In the genomic region with DNA sequence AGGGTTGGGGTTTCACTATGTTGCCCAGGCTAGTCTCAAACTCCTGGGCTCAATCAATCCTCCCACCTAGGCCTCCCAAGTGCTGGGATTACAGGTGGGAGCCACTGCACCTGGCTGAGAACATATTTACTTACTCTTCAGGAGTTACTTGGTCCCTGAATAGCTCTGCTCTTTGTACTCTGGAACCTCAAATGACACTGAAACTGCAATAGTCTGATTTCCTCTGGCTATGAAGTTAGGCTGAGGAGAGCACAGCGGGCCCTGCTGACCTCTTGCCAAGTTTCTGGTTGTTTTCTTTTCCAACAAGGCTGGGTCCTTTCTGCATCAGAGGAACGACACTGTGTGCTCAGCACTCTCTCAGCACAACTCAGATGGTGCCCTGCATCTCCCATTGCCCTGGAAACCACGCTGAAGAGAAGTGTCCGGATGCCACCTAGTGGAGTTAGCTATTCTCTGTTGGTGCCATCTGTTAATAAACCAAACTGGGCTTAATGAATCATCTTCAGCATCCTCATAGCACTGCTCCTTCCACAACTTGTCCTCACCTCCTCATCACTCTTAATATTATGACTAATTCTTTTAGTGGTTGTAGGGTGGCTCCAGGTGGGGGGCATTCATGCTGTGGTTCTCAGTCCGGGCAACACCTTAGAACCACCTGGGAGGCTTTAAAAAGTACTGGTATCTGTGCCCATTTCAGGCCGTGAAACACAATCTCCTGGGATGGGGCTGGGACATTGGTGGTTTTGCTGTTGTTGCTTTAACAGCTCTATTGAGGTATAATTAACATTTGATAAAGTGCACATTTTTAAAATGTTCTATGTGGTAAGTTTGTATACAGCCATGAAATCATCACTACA, we compare ENCODE assay signal across 8 cellular contexts. TPM values are rescaled to one million over a fixed set of nuclear protein-coding genes. Genes with fewer than 3 reads are reported as not detected.
DNase-seq lines count a peak whose midpoint lies in the region; ATAC-seq and TF ChIP-seq lines count a peak whose summit lies in the region.

No MANE protein-coding gene starts in this region.

- peak overlapping the region in 4 of 10 donors; percentile 4 to 73 (median 12) for H3K27ac Mint-ChIP-seq in naive thymus-derived CD8-positive, alpha-beta T cell

- peak overlapping the region in 2 of 3 donors; percentile 41 to 42 for H3K27ac ChIP-seq in thyroid gland

- ATAC-seq in GM21360 (IDR thresholded peaks at IDR 0.05; ENCODE audit: unreplicated experiment): peak; percentile 81
- ATAC-seq in esophagus mucosa: peak; percentile 89
- peak; percentile 92 for ATAC-seq in naive thymus-derived CD8-positive, alpha-beta T cell

- POLR2A ChIA-PET in naive thymus-derived CD8-positive, alpha-beta T cell (lab: Charles Lee): no interaction called here

- peaks cover 0 to 6% (median 5%) of the 10 kb centered on the region in 3 donors for H3K36me3 Mint-ChIP-seq in naive thymus-derived CD8-positive, alpha-beta T cell

- no peak for TF ChIP-seq POLR2A in thyroid gland (IDR thresholded peaks at IDR 0.05)

- H3K4me3 Mint-ChIP-seq in naive thymus-derived CD8-positive, alpha-beta T cell: no peak overlapping the region

- TF ChIP-seq CTCF in thyroid gland (IDR thresholded peaks at IDR 0.05): peak; percentile 9 to 85 (median 60)

- H3K27me3 Mint-ChIP-seq in naive thymus-derived CD8-positive, alpha-beta T cell: no peaks in the 10 kb centered on the region

- H3K4me1 Mint-ChIP-seq in naive thymus-derived CD8-positive, alpha-beta T cell: peaks cover 5 to 19% (median 12%) of the 10 kb centered on the region in 4 donors

- WGBS in thyroid gland, 2 donors: 24 to 51% methylated on average over 3 to 6 of the region's 6 CpGs

- no peaks in the 10 kb centered on the region for H3K36me3 ChIP-seq in thyroid gland

- peaks cover 3 to 4% of the 10 kb centered on the region in 2 donors for H3K4me1 ChIP-seq in thyroid gland

- H3K9me3 Mint-ChIP-seq in naive thymus-derived CD8-positive, alpha-beta T cell: peaks cover 0 to 8% (median 3%) of the 10 kb centered on the region in 9 donors

- no peak overlapping the region for H3K4me3 ChIP-seq in thyroid gland (replicated peaks in 1 of 3)

- no peaks in the 10 kb centered on the region for H3K9me3 ChIP-seq in thyroid gland

- DNase-seq in DMS153 treated with DMSO at 0.1 percent for 48 hours (lab: John Stamatoyannopoulos, UW; ENCODE audit: unreplicated experiment) (peak; percentile 70), HK-2 (ENCODE audit: unreplicated experiment) (peak; percentile 72), NCI-H748 treated with DMSO at 0.1 percent for 48 hours (lab: John Stamatoyannopoulos, UW) (peak; percentile 66), thyroid gland (peak; percentile 88 to 89)
- peak in 2 of 3 experiments; percentile 13 to 17 for DNase-seq in activated CD8-positive, alpha-beta memory T cell treated with anti-CD3 and anti-CD28 coated beads for 48 hours (ENCODE audit: low read depth in 2 of 3, low spot score in 2 of 3)
- DNase-seq in naive thymus-derived CD8-positive, alpha-beta T cell: peak; percentile 11 to 70 (median 37)

- no peaks in the 10 kb centered on the region for H3K27me3 ChIP-seq in thyroid gland

- intact Hi-C loops in thyroid gland (cut with DNase I): no loop called here

RNA-seq across cellular contexts. Expression of a gene that starts 8.2 kb away (rescaled TPM):
- 0.20 TPM for total RNA-seq in esophagus mucosa
- under 1 TPM in 1 of 2 experiments, not detected in 1; 0.42 TPM for total RNA-seq in naive thymus-derived CD8-positive, alpha-beta T cell
- not detected for polyA plus RNA-seq in naive thymus-derived CD8-positive, alpha-beta T cell
- not detected for total RNA-seq in thyroid gland

RNA-seq across cellular contexts. Expression of a gene that starts 57.4 kb away (rescaled TPM):
- total RNA-seq in esophagus mucosa: 14.1 TPM
- total RNA-seq in naive thymus-derived CD8-positive, alpha-beta T cell: 10 to 100 TPM; 31.2 to 31.5 TPM
- 10 to 100 TPM; 15.0 to 17.5 (median 15.4) TPM for polyA plus RNA-seq in naive thymus-derived CD8-positive, alpha-beta T cell
- 10 to 100 TPM; 15.5 to 22.3 (median 21.7) TPM for total RNA-seq in thyroid gland

Comparison
In these comparisons a context has a peak if more than half of its experiments do, and no peak if none do; other contexts are left out.
1. DNase-seq: peak in every context shown above with its lines; median percentile 88 in thyroid gland; 72 in HK-2; 70 in DMS153 treated with DMSO at 0.1 percent for 48 hours; 66 in NCI-H748 treated with DMSO at 0.1 percent for 48 hours; 37 in naive thymus-derived CD8-positive, alpha-beta T cell; 15 in activated CD8-positive, alpha-beta memory T cell treated with anti-CD3 and anti-CD28 coated beads for 48 hours.